ENCODE assay signal across 15 cellular contexts in genomic region chr7:64802699-64803098, GRCh38.
"Had no signal": no experiment of that assay in that cellular context is flagged by ENCODE, and none has a peak within 500 bp of the region (broad histone marks: within the 10 kb centered on the region; RNA-seq: fewer than 3 reads in every experiment).

No MANE protein-coding gene starts in this region.

- H3K9me3 ChIP-seq: stomach, thoracic aorta had no signal

- H3K4me3 ChIP-seq: coronary artery, stomach, thoracic aorta had no signal

- DNase-seq: activated B cell treated with CpG ODN at 0.5 μM for 24 hours; activated CD4-positive, alpha-beta T cell treated with anti-CD3 and anti-CD28 coated beads, Interleukin-2, amount 50 U/mL, for 1 hour; activated naive CD4-positive, alpha-beta T cell treated with anti-CD3 and anti-CD28 coated beads, Interleukin-2, amount 10 ng/mL, durations not matched to agents 7 days and 5 days; activated T-cell treated with anti-CD3 and anti-CD28 coated beads for 4 hours; central memory CD4-positive, alpha-beta T cell; effector memory CD4-positive, alpha-beta T cell; nephron progenitor cell; stimulated activated CD4-positive, alpha-beta T cell treated with anti-CD3 and anti-CD28 coated beads, Interleukin-15, amount 100 ng/mL, for 24 hours; stimulated activated CD4-positive, alpha-beta T cell treated with anti-CD3 and anti-CD28 coated beads, Interleukin-4, amount 100 ng/mL, for 24 hours; stomach; T-cell; T1000 had no signal

- H3K27me3 ChIP-seq: stomach had no signal

- ATAC-seq: activated T-helper 17 cell treated with anti-CD3 and anti-CD28 coated beads, Interleukin-2, amount 50 U/mL, for 72 hours; T-cell had no signal

- H3K27ac ChIP-seq: coronary artery, stomach, thoracic aorta had no signal

- H3K4me1 ChIP-seq: stomach had no signal
